ENCODE assay signal across 8 cellular contexts in the genomic region with DNA sequence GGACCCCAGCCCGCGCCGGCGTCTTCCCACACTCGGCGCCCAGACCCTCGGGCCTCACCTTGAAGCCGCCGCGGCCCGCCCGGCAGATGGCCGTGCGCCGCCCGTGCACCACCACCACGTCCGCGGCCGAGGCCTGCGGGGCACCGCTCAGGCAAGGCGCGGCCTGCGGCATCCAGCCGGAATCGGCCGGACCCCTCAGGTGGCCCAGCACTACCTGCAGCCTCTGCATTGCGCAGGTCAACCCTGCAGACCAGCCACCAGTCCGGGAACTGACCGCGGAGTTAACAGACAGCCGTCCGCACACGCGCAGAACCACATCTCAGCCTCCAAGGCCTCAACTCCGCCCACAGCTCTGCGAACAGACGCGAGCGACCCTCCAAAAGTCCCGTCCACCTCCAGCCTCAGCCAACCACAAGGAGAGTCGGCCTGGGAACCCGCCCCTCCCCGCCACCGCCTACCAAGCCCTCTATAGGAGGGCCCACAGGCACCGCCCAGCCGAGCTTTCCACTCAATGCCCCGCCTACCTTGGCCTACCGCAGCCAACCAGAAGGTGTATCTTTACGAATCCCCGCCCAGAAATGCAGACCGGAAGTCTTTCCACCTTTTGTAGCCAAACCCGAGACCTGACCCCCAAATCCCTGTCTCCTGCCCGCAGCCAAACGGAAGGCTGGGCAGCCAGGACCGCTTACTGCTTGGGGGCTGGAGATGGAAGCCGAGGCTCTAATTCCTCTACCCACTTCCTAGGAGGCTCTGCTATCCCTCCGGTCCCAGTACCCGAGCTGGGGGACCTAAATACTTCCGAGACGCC. TPM values are rescaled to one million over a fixed set of nuclear protein-coding genes. Genes with fewer than 3 reads are reported as not detected.
DNase-seq lines count a peak whose midpoint lies in the region; ATAC-seq lines count a peak whose summit lies in the region.

ACAA1 (minus strand) TSS at position 321 of the 808 bp plus-strand sequence; CDS start at position 229, 92 bp downstream.

- H3K4me3 ChIP-seq in mononuclear cell (ENCODE audit: low read length), result peak within 1 kb of the TSS; percentile 84

- peak within 1 kb of the TSS; percentile 89 to 98 (median 96) for H3K4me3 Mint-ChIP-seq in IgD-negative memory B cell

- H3K4me1 Mint-ChIP-seq in IgD-negative memory B cell, result peaks cover 32 to 54% (median 38%) of the 10 kb centered on the region in 3 donors

- peaks cover 65% of the 10 kb centered on the region for H3K4me1 ChIP-seq in mononuclear cell (ENCODE audit: insufficient read depth, low read length)

- H3K9me3 Mint-ChIP-seq in IgD-negative memory B cell, result no peaks in the 10 kb centered on the region

- no peaks in the 10 kb centered on the region for H3K9me3 ChIP-seq in mononuclear cell (ENCODE audit: low read depth, low read length)

- H3K27me3 Mint-ChIP-seq in IgD-negative memory B cell, result no peaks in the 10 kb centered on the region

- peaks cover 5% of the 10 kb centered on the region for H3K36me3 Mint-ChIP-seq in IgD-negative memory B cell

- H3K27ac Mint-ChIP-seq in IgD-negative memory B cell, result peak within 1 kb of the TSS; percentile 88 to 99 (median 99)

- peak; percentile 87 for ATAC-seq in GM21529 (IDR thresholded peaks at IDR 0.05; ENCODE audit: unreplicated experiment)

- no peaks in the 10 kb centered on the region for H3K27me3 ChIP-seq in mononuclear cell (ENCODE audit: insufficient read depth, low read length)

- peak; percentile 93 for DNase-seq in DMS 273 treated with DMSO at 0.1 percent for 48 hours (lab: John Stamatoyannopoulos, UW)
- peak; percentile 86 for DNase-seq in OCI-M2 (lab: John Stamatoyannopoulos, UW; ENCODE audit: unreplicated experiment)
- DNase-seq in activated T-cell treated with anti-CD3 and anti-CD28 coated beads for 4 hours, result peak; percentile 95
- peak; percentile 94 for DNase-seq in epidermal melanocyte (ENCODE audit: insufficient read length, low spot score)
- DNase-seq in stimulated activated CD8-positive, alpha-beta memory T cell treated with anti-CD3 and anti-CD28 coated beads, Interleukin-4, amount 100 ng/mL, for 1 hour (ENCODE audit: low read depth in 2 of 2, low spot score in 1 of 2), result peak; percentile 94 to 96

RNA-seq across cellular contexts. Expression of gene ACAA1, which starts in this region (rescaled TPM):
- 41.8 TPM for polyA plus RNA-seq in IgD-negative memory B cell
- total RNA-seq in mononuclear cell, result 34.8 TPM

Comparison
In these comparisons a context has a peak if more than half of its experiments do, and no peak if none do; other contexts are left out.
1. Peak in every context shown above with its lines: DNase-seq, ATAC-seq and H3K4me3 ChIP-seq.